In genomic region chr20:50919567-50919966, GRCh38 we compare ENCODE assay signal across 10 cellular contexts. TPM values are rescaled to one million over a fixed set of nuclear protein-coding genes. Genes with fewer than 3 reads are reported as not detected.
A peak's percentile ranks its signal among the peaks of the same experiment; 100 is the strongest.
DNase-seq lines count a peak whose midpoint lies in the region; ATAC-seq, FAIRE-seq and TF ChIP-seq lines count a peak whose summit lies in the region.
"Had no signal": no experiment of that assay in that cellular context is flagged by ENCODE, and none has a peak within 500 bp of the region (broad histone marks: within the 10 kb centered on the region; RNA-seq: fewer than 3 reads in every experiment).

No MANE protein-coding gene starts in this region.

- no peak overlapping the region for H3K27ac ChIP-seq in CD4-positive, CD25-positive, alpha-beta regulatory T cell (ENCODE audit: insufficient read depth, low read length, poor library complexity, severe bottlenecking)

- H3K27ac Mint-ChIP-seq in CD4-positive, CD25-positive, alpha-beta regulatory T cell = peak overlapping the region in 2 of 3 donors; percentile 74 to 91
- peak overlapping the region in 2 of 3 experiments; percentile 30 to 72 for H3K27ac Mint-ChIP-seq in nephron

- TF ChIP-seq CTCF in bronchial epithelial cell (IDR thresholded peaks at IDR 0.05; ENCODE audit: insufficient read depth, low read length, severe bottlenecking) = no peak
- no peak for TF ChIP-seq CTCF in nephron (IDR thresholded peaks at IDR 0.05; ENCODE audit: unreplicated experiment in 3 of 3)

- no peak for ATAC-seq in CD4-positive, CD25-positive, alpha-beta regulatory T cell (ENCODE audit: low read depth in 2 of 2)
- no peak for ATAC-seq in GM21576 (IDR thresholded peaks at IDR 0.05; ENCODE audit: unreplicated experiment)

- peaks cover 4% of the 10 kb centered on the region for H3K36me3 Mint-ChIP-seq in CD4-positive, CD25-positive, alpha-beta regulatory T cell
- H3K36me3 Mint-ChIP-seq in nephron (ENCODE audit: low read depth) = peaks cover 32% of the 10 kb centered on the region

- no peaks in the 10 kb centered on the region for H3K27me3 ChIP-seq in CD4-positive, CD25-positive, alpha-beta regulatory T cell (ENCODE audit: control insufficient read depth, insufficient read depth, low read length)
- no peaks in the 10 kb centered on the region for H3K27me3 ChIP-seq in bronchial epithelial cell (ENCODE audit: control insufficient read depth, insufficient read depth, low read length)

- H3K4me3 Mint-ChIP-seq in CD4-positive, CD25-positive, alpha-beta regulatory T cell = peak overlapping the region; percentile 19 to 62 (median 31)
- no peak overlapping the region for H3K4me3 Mint-ChIP-seq in nephron

- no peaks in the 10 kb centered on the region for H3K27me3 Mint-ChIP-seq in CD4-positive, CD25-positive, alpha-beta regulatory T cell
- H3K27me3 Mint-ChIP-seq in nephron (ENCODE audit: low read depth) = no peaks in the 10 kb centered on the region

- DNase-seq in CD4-positive, CD25-positive, alpha-beta regulatory T cell = no peak
- DNase-seq in HT-29 (ENCODE audit: low spot score) = peak; percentile 40
- peak; percentile 98 for DNase-seq in bronchial epithelial cell (ENCODE audit: low read depth)
- no peak for DNase-seq in UCSD-AML1 (lab: John Stamatoyannopoulos, UW; ENCODE audit: unreplicated experiment)
- DNase-seq in NCI-H2227 (lab: John Stamatoyannopoulos, UW; ENCODE audit: unreplicated experiment) = no peak
- DNase-seq in NK-92 treated with Interleukin-12 subunit alpha and Interleukin-12 subunit beta, amount 100 ng/mL, for 24 hours (lab: John Stamatoyannopoulos, UW) = no peak
- DNase-seq: activated CD4-positive, CD25-positive, alpha-beta regulatory T cell; NCI-H2107 had no signal

- peaks cover 9% of the 10 kb centered on the region for H3K36me3 ChIP-seq in CD4-positive, CD25-positive, alpha-beta regulatory T cell (ENCODE audit: control insufficient read depth, insufficient read depth, low read length)
- no peaks in the 10 kb centered on the region for H3K36me3 ChIP-seq in bronchial epithelial cell (ENCODE audit: control insufficient read depth, insufficient read depth, low read length)

- no peak overlapping the region for H3K4me3 ChIP-seq in CD4-positive, CD25-positive, alpha-beta regulatory T cell (ENCODE audit: low read depth, low read length)
- no peak overlapping the region for H3K4me3 ChIP-seq in bronchial epithelial cell (ENCODE audit: low read depth, low read length)

- no peaks in the 10 kb centered on the region for H3K9me3 ChIP-seq in CD4-positive, CD25-positive, alpha-beta regulatory T cell (ENCODE audit: control insufficient read depth in 2 of 2, low read length in 2 of 2)

- peaks cover 52 to 92% (median 78%) of the 10 kb centered on the region in 4 donors for H3K4me1 Mint-ChIP-seq in CD4-positive, CD25-positive, alpha-beta regulatory T cell
- H3K4me1 Mint-ChIP-seq in nephron = peaks cover 69% of the 10 kb centered on the region

- H3K9me3 Mint-ChIP-seq in CD4-positive, CD25-positive, alpha-beta regulatory T cell = peaks cover 0 to 3% (median 0%) of the 10 kb centered on the region in 7 donors
- H3K9me3 Mint-ChIP-seq in nephron = no peaks in the 10 kb centered on the region

- FAIRE-seq in bronchial epithelial cell (lab: Jason Lieb, UNC) = peak; percentile 83

- H3K4me1 ChIP-seq in CD4-positive, CD25-positive, alpha-beta regulatory T cell (ENCODE audit: control insufficient read depth, insufficient read depth, low read length, poor library complexity, severe bottlenecking) = peaks cover 64% of the 10 kb centered on the region

RNA-seq across cellular contexts. Expression of gene ADNP, which starts 11.7 kb away (rescaled TPM):
- total RNA-seq in CD4-positive, CD25-positive, alpha-beta regulatory T cell = 61.5 TPM
- 1 to 10 TPM; 4.9 to 8.2 (median 6.5) TPM for polyA plus RNA-seq in CD4-positive, CD25-positive, alpha-beta regulatory T cell
- total RNA-seq in HT-29 (2014; rRNA removed; shearing (Covaris generic)) = 37.2 and 43.3 TPM in 2 replicates
- 22.5 and 28.2 TPM in 2 replicates for total RNA-seq in bronchial epithelial cell

RNA-seq across cellular contexts. Expression of gene DPM1, which starts 38.8 kb away (rescaled TPM):
- 34.3 TPM for total RNA-seq in CD4-positive, CD25-positive, alpha-beta regulatory T cell
- polyA plus RNA-seq in CD4-positive, CD25-positive, alpha-beta regulatory T cell = 10 to 100 TPM; 55.9 to 82.0 (median 75.1) TPM
- 69.7 and 76.9 TPM in 2 replicates for total RNA-seq in HT-29 (2014; rRNA removed; shearing (Covaris generic))
- 82.7 and 87.8 TPM in 2 replicates for total RNA-seq in bronchial epithelial cell

RNA-seq across cellular contexts. Expression of gene MOCS3, which starts 39.1 kb away (rescaled TPM):
- 2.7 TPM for total RNA-seq in CD4-positive, CD25-positive, alpha-beta regulatory T cell
- polyA plus RNA-seq in CD4-positive, CD25-positive, alpha-beta regulatory T cell = 1 to 10 TPM; 2.8 to 7.0 (median 5.1) TPM
- 14.9 and 16.3 TPM in 2 replicates for total RNA-seq in HT-29 (2014; rRNA removed; shearing (Covaris generic))
- 8.1 and 9.7 TPM in 2 replicates for total RNA-seq in bronchial epithelial cell

Comparison
In these comparisons a context has a peak if more than half of its experiments do, and no peak if none do; other contexts are left out.
1. DNase-seq: peak in HT-29 (single experiment) and bronchial epithelial cell (single experiment); none in CD4-positive, CD25-positive, alpha-beta regulatory T cell (0 of 3), UCSD-AML1 (single experiment), NCI-H2227 (single experiment) and NK-92 treated with Interleukin-12 subunit alpha and Interleukin-12 subunit beta, amount 100 ng/mL, for 24 hours (single experiment).
2. H3K4me3 Mint-ChIP-seq: peak in CD4-positive, CD25-positive, alpha-beta regulatory T cell (4 of 4); none in nephron (0 of 3).